In genomic region chr12:92079054-92079385, GRCh38 we compare ENCODE assay signal across 1 cellular context.
TF ChIP-seq lines count a peak whose summit lies in the region.

No MANE protein-coding gene starts in this region.

TF ChIP-seq in K562, 482 proteins besides CTCF, POLR2A, EP300 and RAD21 (continued from another document):
- TF ChIP-seq TRIM25 (IDR thresholded peaks at IDR 0.05; ENCODE audit: borderline replicate concordance) (no peak), GABPA (tag; conservative IDR thresholded peaks at IDR 0.05; ENCODE audit: low read depth) (no peak), CBX2 (IDR thresholded peaks at IDR 0.05; ENCODE audit: insufficient read depth, low read length, poor library complexity, severe bottlenecking) (no peak), ZEB2 (IDR thresholded peaks at IDR 0.05) (no peak), ILK (tag; IDR thresholded peaks at IDR 0.05; ENCODE audit: borderline replicate concordance, low read depth) (no peak), FOXK2 (conservative IDR thresholded peaks at IDR 0.05 in 1 of 2, IDR thresholded peaks at IDR 0.05 in 1 of 2; ENCODE audit: low read depth in 2 of 2) (no peak), ETV6 (IDR thresholded peaks at IDR 0.05; ENCODE audit: borderline replicate concordance in 1 of 2, low read depth in 2 of 2, low read length in 1 of 2) (no peak), ETV6 (CRISPR knock-in tag; IDR thresholded peaks at IDR 0.05; ENCODE audit: borderline replicate concordance) (no peak), TAF1 (IDR thresholded peaks at IDR 0.05; ENCODE audit: control insufficient read depth, extremely low read depth, insufficient read depth, low read length, severe bottlenecking) (no peak), SNIP1 (IDR thresholded peaks at IDR 0.05; ENCODE audit: low read depth) (no peak), EZH2 (IDR thresholded peaks at IDR 0.05; ENCODE audit: borderline replicate concordance, low read depth, low read length) (no peak), SREBF2 (CRISPR knock-in tag; IDR thresholded peaks at IDR 0.05) (no peak)
TF ChIP-seq in K562: peak in this region for 0.
